In genomic region chr20:31661625-31662371, GRCh38 we compare ENCODE assay signal across 8 cellular contexts. TPM values are rescaled to one million over a fixed set of nuclear protein-coding genes. Genes with fewer than 3 reads are reported as not detected.
DNase-seq lines count a peak whose midpoint lies in the region; ATAC-seq, FAIRE-seq and TF ChIP-seq lines count a peak whose summit lies in the region.

No MANE protein-coding gene starts in this region.

- peaks cover 3% of the 10 kb centered on the region for H3K36me3 Mint-ChIP-seq in activated naive CD4-positive, alpha-beta T cell treated with anti-CD3 and anti-CD28 coated beads, Interleukin-2, amount 50 U/mL, for 24 hours

- no peaks in the 10 kb centered on the region for H3K36me3 ChIP-seq in ovary
- peaks cover 33% of the 10 kb centered on the region for H3K36me3 ChIP-seq in thymus (ENCODE audit: control insufficient read depth, insufficient read depth)

- intact Hi-C loops in Right ventricle myocardium inferior (cut with DNase I) (loop anchor here (1.0 to 10.0 kb wide), 2 partner anchors 62 to 153 kb away; partner anchors contain the start of gene MYLK2), ovary (cut with DNase I) (loop anchor here (1.0 to 2.0 kb wide), 3 partner anchors 61 to 63 kb away; partner anchors contain the start of gene BCL2L1 (in 2 of the 4))

- WGBS in ovary, 3 donors, result 5 to 7% (median 6%) methylated on average over 24 to 31 of the region's 31 CpGs
- WGBS in thymus, result 10% methylated on average over 31 of the region's 31 CpGs

- H3K27ac ChIP-seq in ovary, result peak overlapping the region in 1 of 2 donors; percentile 3
- peak overlapping the region; percentile 78 for H3K27ac ChIP-seq in thymus (ENCODE audit: low read depth)

- FAIRE-seq in D721Med (lab: Jason Lieb, UNC), result no peak

- peaks cover 40% of the 10 kb centered on the region for H3K4me1 Mint-ChIP-seq in activated naive CD4-positive, alpha-beta T cell treated with anti-CD3 and anti-CD28 coated beads, Interleukin-2, amount 50 U/mL, for 24 hours

- TF ChIP-seq POLR2A in ovary (IDR thresholded peaks at IDR 0.05), result no peak

- TF ChIP-seq CTCF in D721Med (IDR thresholded peaks at IDR 0.05; ENCODE audit: insufficient read depth, missing control alignments) (peak; percentile 51), LNCAP (IDR thresholded peaks at IDR 0.05) (peak; percentile 71), ovary (IDR thresholded peaks at IDR 0.05) (peak; percentile 55 to 83 (median 66))

- ATAC-seq in GM21717 (IDR thresholded peaks at IDR 0.05; ENCODE audit: unreplicated experiment), result peak; percentile 58
- ATAC-seq in SK-N-SH treated with all-trans-retinoic acid at 6 μM for 48 hours, result peak; percentile 93
- ATAC-seq in Right ventricle myocardium inferior, result peak; percentile 85

- peak; percentile 71 for DNase-seq in D721Med (ENCODE audit: insufficient read length, low spot score)
- peak; percentile 91 for DNase-seq in Right ventricle myocardium inferior (ENCODE audit: missing footprints)
- peak; percentile 81 to 90 (median 87) for DNase-seq in ovary

- H3K9me3 Mint-ChIP-seq in activated naive CD4-positive, alpha-beta T cell treated with anti-CD3 and anti-CD28 coated beads, Interleukin-2, amount 50 U/mL, for 24 hours, result no peaks in the 10 kb centered on the region

- H3K9me3 ChIP-seq in ovary (no peaks in the 10 kb centered on the region), thymus (ENCODE audit: control insufficient read depth) (no peaks in the 10 kb centered on the region)

- no peaks in the 10 kb centered on the region for H3K27me3 ChIP-seq in ovary
- no peaks in the 10 kb centered on the region for H3K27me3 ChIP-seq in thymus (ENCODE audit: control insufficient read depth, insufficient read depth)

- H3K4me3 ChIP-seq in ovary (peak overlapping the region; percentile 33), thymus (ENCODE audit: low read length) (peak overlapping the region; percentile 58)

- H3K4me3 Mint-ChIP-seq in activated naive CD4-positive, alpha-beta T cell treated with anti-CD3 and anti-CD28 coated beads, Interleukin-2, amount 50 U/mL, for 24 hours, result peak overlapping the region; percentile 82

- H3K4me1 ChIP-seq in ovary (ENCODE audit: insufficient read depth) (peaks cover 5% of the 10 kb centered on the region), thymus (ENCODE audit: control insufficient read depth, insufficient read depth, low read length) (peaks cover 20% of the 10 kb centered on the region)

- no peak for TF ChIP-seq EP300 in ovary (IDR thresholded peaks at IDR 0.05)

- H3K27ac Mint-ChIP-seq in activated naive CD4-positive, alpha-beta T cell treated with anti-CD3 and anti-CD28 coated beads, Interleukin-2, amount 50 U/mL, for 24 hours, result peak overlapping the region; percentile 82

- H3K27me3 Mint-ChIP-seq in activated naive CD4-positive, alpha-beta T cell treated with anti-CD3 and anti-CD28 coated beads, Interleukin-2, amount 50 U/mL, for 24 hours, result no peaks in the 10 kb centered on the region

TF ChIP-seq in SK-N-SH treated with all-trans-retinoic acid at 6 μM for 48 hours, 23 proteins besides CTCF, POLR2A, EP300 and RAD21:
- TF ChIP-seq PPARA (CRISPR knock-in tag; IDR thresholded peaks at IDR 0.05; ENCODE audit: borderline replicate concordance) (no peak), PATZ1 (CRISPR knock-in tag; IDR thresholded peaks at IDR 0.05; ENCODE audit: borderline replicate concordance) (peak; percentile 54; the same call in 1 of the 2 replicates), GLIS3 (CRISPR knock-in tag; IDR thresholded peaks at IDR 0.05) (peak; percentile 28; the same call in 1 of the 2 replicates)

RNA-seq across cellular contexts. Expression of gene COX4I2, which starts 24.1 kb away (rescaled TPM):
- 7.1 TPM for total RNA-seq in Right ventricle myocardium inferior
- total RNA-seq in ovary, result 1 to 10 TPM in 6 of 7 donors, not detected in 1; 1.1 to 3.5 (median 2.1) TPM
- 1 to 10 TPM; 3.5 to 6.6 TPM for polyA plus RNA-seq in ovary
- polyA plus RNA-seq in thymus, result 5.4 TPM

RNA-seq across cellular contexts. Expression of gene ID1, which starts 56.7 kb away (rescaled TPM):
- total RNA-seq in Right ventricle myocardium inferior (98.9 TPM), ovary (100 to 1,000 TPM in 3 of 7 donors, 10 to 100 TPM in 4; 42.6 to 353 (median 64.2) TPM)
- polyA plus RNA-seq in ovary (10 to 100 TPM; 26.0 to 86.9 TPM), thymus (138 TPM)
